28 cellular contexts compared by ENCODE assay signal in the genomic region with DNA sequence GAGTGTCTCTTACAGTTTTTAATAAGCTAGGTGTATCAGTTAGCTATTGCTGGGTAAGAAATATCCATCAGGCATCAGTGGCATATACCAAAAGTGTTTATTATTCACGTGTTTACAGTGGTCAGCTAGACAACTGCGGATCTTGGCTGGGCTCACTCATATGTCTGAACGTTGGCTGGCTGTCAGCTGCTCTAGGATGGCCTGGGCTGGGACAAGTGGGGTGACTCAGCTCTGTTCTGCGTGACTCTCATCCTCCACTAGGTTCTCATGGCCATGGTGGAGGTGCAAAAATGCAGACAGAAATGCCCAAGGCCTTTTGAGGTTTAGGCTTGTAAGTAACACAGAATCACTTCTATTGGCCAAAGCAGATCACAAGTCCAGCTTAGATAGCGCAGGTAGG. TPM values are rescaled to one million over a fixed set of nuclear protein-coding genes. Genes with fewer than 3 reads are reported as not detected.
DNase-seq lines count a peak whose midpoint lies in the region; TF ChIP-seq lines count a peak whose summit lies in the region.
"Had no signal": no experiment of that assay in that cellular context is flagged by ENCODE, and none has a peak within 500 bp of the region (broad histone marks: within the 10 kb centered on the region; RNA-seq: fewer than 3 reads in every experiment).

No MANE protein-coding gene starts in this region.

- no peak overlapping the region for H3K4me3 Mint-ChIP-seq in activated CD4-positive, alpha-beta memory T cell treated with anti-CD3 and anti-CD28 coated beads, Interleukin-2, amount 10 ng/mL, durations not matched to agents 7 days and 5 days
- H3K4me3 Mint-ChIP-seq: activated T-helper 17 cell treated with anti-CD3 and anti-CD28 coated beads, Interleukin-2, amount 50 U/mL, for 72 hours; nephron progenitor cell had no signal

- H3K27me3 Mint-ChIP-seq in activated CD4-positive, alpha-beta memory T cell treated with anti-CD3 and anti-CD28 coated beads, Interleukin-2, amount 10 ng/mL, durations not matched to agents 7 days and 5 days: no peaks in the 10 kb centered on the region
- H3K27me3 Mint-ChIP-seq: activated T-helper 17 cell treated with anti-CD3 and anti-CD28 coated beads, Interleukin-2, amount 50 U/mL, for 72 hours had no signal

- POLR2A ChIA-PET in activated CD4-positive, alpha-beta memory T cell treated with anti-CD3 and anti-CD28 coated beads, Interleukin-2, amount 10 ng/mL, durations not matched to agents 7 days and 5 days (lab: Charles Lee): no interaction called here

- no peak overlapping the region for H3K4me3 ChIP-seq in brain microvascular endothelial cell (ENCODE audit: low read depth, low read length)
- H3K4me3 ChIP-seq: ascending aorta, left ventricle myocardium inferior, pancreas, thoracic aorta had no signal

- H3K4me1 Mint-ChIP-seq in activated CD4-positive, alpha-beta memory T cell treated with anti-CD3 and anti-CD28 coated beads, Interleukin-2, amount 10 ng/mL, durations not matched to agents 7 days and 5 days: no peaks in the 10 kb centered on the region
- H3K4me1 Mint-ChIP-seq: activated T-helper 17 cell treated with anti-CD3 and anti-CD28 coated beads, Interleukin-2, amount 50 U/mL, for 72 hours; nephron progenitor cell had no signal

- H3K27ac ChIP-seq in brain microvascular endothelial cell: no peak overlapping the region
- H3K27ac ChIP-seq: ascending aorta, KMS-11, left ventricle myocardium inferior, pancreas, thoracic aorta, WERI-Rb-1 had no signal

- H3K27ac Mint-ChIP-seq in activated CD4-positive, alpha-beta memory T cell treated with anti-CD3 and anti-CD28 coated beads, Interleukin-2, amount 10 ng/mL, durations not matched to agents 7 days and 5 days: no peak overlapping the region
- H3K27ac Mint-ChIP-seq: activated naive CD4-positive, alpha-beta T cell treated with anti-CD3 and anti-CD28 coated beads, Interleukin-2, amount 50 U/mL, for 72 hours; activated T-helper 17 cell treated with anti-CD3 and anti-CD28 coated beads, Interleukin-2, amount 50 U/mL, for 72 hours; nephron progenitor cell had no signal

- in situ Hi-C loops in brain microvascular endothelial cell (cut with HindIII; ENCODE audit: low pct_ligation_motif_present, low sequenced_read_pairs): no loop called here

- CTCF ChIA-PET in activated CD4-positive, alpha-beta memory T cell treated with anti-CD3 and anti-CD28 coated beads, Interleukin-2, amount 10 ng/mL, durations not matched to agents 7 days and 5 days (lab: Charles Lee): interaction anchor here (0.8 kb wide), 1 partner anchor 22 kb away, joined by 3 read pairs; a partner anchor contains a TSS

- peaks cover 13% of the 10 kb centered on the region for H3K36me3 ChIP-seq in brain microvascular endothelial cell (replicated peaks)
- H3K36me3 ChIP-seq: pancreas had no signal

- no peaks in the 10 kb centered on the region for H3K27me3 ChIP-seq in brain microvascular endothelial cell (replicated peaks)
- H3K27me3 ChIP-seq: ascending aorta, pancreas had no signal

- H3K9me3 Mint-ChIP-seq in activated CD4-positive, alpha-beta memory T cell treated with anti-CD3 and anti-CD28 coated beads, Interleukin-2, amount 10 ng/mL, durations not matched to agents 7 days and 5 days: no peaks in the 10 kb centered on the region

- TF ChIP-seq CTCF in brain microvascular endothelial cell (IDR thresholded peaks at IDR 0.05; ENCODE audit: low read depth, low read length, missing control alignments): no peak

- peaks cover 39% of the 10 kb centered on the region for H3K36me3 Mint-ChIP-seq in activated CD4-positive, alpha-beta memory T cell treated with anti-CD3 and anti-CD28 coated beads, Interleukin-2, amount 10 ng/mL, durations not matched to agents 7 days and 5 days (ENCODE audit: low read depth)

- DNase-seq in Daoy (ENCODE audit: low read depth) (peak; percentile 16), LHCN-M2 (ENCODE audit: low read depth) (peak; percentile 60), brain microvascular endothelial cell (peak; percentile 53), islet precursor cell (peak; percentile 68), cortex of kidney (lab: John Stamatoyannopoulos, UW) (no peak)
- no peak for DNase-seq in activated CD4-positive, alpha-beta memory T cell treated with anti-CD3 and anti-CD28 coated beads, Interleukin-2, amount 10 ng/mL, durations not matched to agents 7 days and 5 days
- DNase-seq in activated CD4-positive, alpha-beta T cell treated with anti-CD3 and anti-CD28 coated beads for 4 hours: no peak
- DNase-seq in stimulated activated CD4-positive, alpha-beta T cell treated with anti-CD3 and anti-CD28 coated beads, Interleukin-4, amount 100 ng/mL, for 24 hours: no peak
- DNase-seq: ACHN; activated CD4-positive, alpha-beta T cell treated with anti-CD3 and anti-CD28 coated beads, Interleukin-2, amount 50 U/mL, for 1 hour; C1 segment of cervical spinal cord; Calu3; cerebellar nuclear complex; foreskin melanocyte; left ventricle myocardium inferior; NCI-H187; nephron progenitor cell; right cardiac atrium; RPMI8226; stimulated activated CD4-positive, alpha-beta T cell treated with anti-CD3 and anti-CD28 coated beads, Interleukin-12 subunit alpha, Interleukin-12 subunit beta, amount 100 ng/mL, for 4 hours; stimulated activated naive CD4-positive, alpha-beta T cell treated with Interleukin-2 at 50 U/mL for 16 hours; WERI-Rb-1 had no signal

RNA-seq across cellular contexts. Expression of a gene that starts 22.0 kb away (rescaled TPM):
- total RNA-seq in Daoy (2014; rRNA removed; shearing (Covaris generic)): 0.68 and 1.5 TPM in 2 replicates
- total RNA-seq in LHCN-M2 (2014; rRNA removed): 2.1 and 2.8 TPM in 2 replicates
- 2.2 TPM for polyA plus RNA-seq in LHCN-M2 (2012)
- total RNA-seq in activated CD4-positive, alpha-beta memory T cell treated with anti-CD3 and anti-CD28 coated beads, Interleukin-2, amount 10 ng/mL, durations not matched to agents 7 days and 5 days: 1 to 10 TPM; 5.6 to 5.8 TPM

RNA-seq across cellular contexts. Expression of a gene that starts 33.7 kb away (rescaled TPM):
- 0.74 and 0.92 TPM in 2 replicates for total RNA-seq in Daoy (2014; rRNA removed; shearing (Covaris generic))
- total RNA-seq in LHCN-M2 (2014; rRNA removed): 5.5 and 6.7 TPM in 2 replicates
- polyA plus RNA-seq in LHCN-M2 (2012): 6.8 TPM
- 10 to 100 TPM; 13.9 to 15.8 TPM for total RNA-seq in activated CD4-positive, alpha-beta memory T cell treated with anti-CD3 and anti-CD28 coated beads, Interleukin-2, amount 10 ng/mL, durations not matched to agents 7 days and 5 days

RNA-seq across cellular contexts. Expression of a gene that starts 57.4 kb away (rescaled TPM):
- 31.9 and 38.5 TPM in 2 replicates for total RNA-seq in Daoy (2014; rRNA removed; shearing (Covaris generic))
- 41.9 and 52.2 TPM in 2 replicates for total RNA-seq in LHCN-M2 (2014; rRNA removed)
- 104 TPM for polyA plus RNA-seq in LHCN-M2 (2012)
- total RNA-seq in activated CD4-positive, alpha-beta memory T cell treated with anti-CD3 and anti-CD28 coated beads, Interleukin-2, amount 10 ng/mL, durations not matched to agents 7 days and 5 days: 10 to 100 TPM; 86.7 to 86.9 TPM

Comparison
In these comparisons a context has a peak if more than half of its experiments do, and no peak if none do; other contexts are left out.
1. DNase-seq: peak in Daoy (single experiment), LHCN-M2 (single experiment), brain microvascular endothelial cell (single experiment) and islet precursor cell (single experiment); none in activated CD4-positive, alpha-beta memory T cell treated with anti-CD3 and anti-CD28 coated beads, Interleukin-2, amount 10 ng/mL, durations not matched to agents 7 days and 5 days (single experiment), activated CD4-positive, alpha-beta T cell treated with anti-CD3 and anti-CD28 coated beads for 4 hours (0 of 2), stimulated activated CD4-positive, alpha-beta T cell treated with anti-CD3 and anti-CD28 coated beads, Interleukin-4, amount 100 ng/mL, for 24 hours (single experiment) and cortex of kidney (single experiment).